Comparison of ENCODE assay signal across 8 cellular contexts in the genomic region with DNA sequence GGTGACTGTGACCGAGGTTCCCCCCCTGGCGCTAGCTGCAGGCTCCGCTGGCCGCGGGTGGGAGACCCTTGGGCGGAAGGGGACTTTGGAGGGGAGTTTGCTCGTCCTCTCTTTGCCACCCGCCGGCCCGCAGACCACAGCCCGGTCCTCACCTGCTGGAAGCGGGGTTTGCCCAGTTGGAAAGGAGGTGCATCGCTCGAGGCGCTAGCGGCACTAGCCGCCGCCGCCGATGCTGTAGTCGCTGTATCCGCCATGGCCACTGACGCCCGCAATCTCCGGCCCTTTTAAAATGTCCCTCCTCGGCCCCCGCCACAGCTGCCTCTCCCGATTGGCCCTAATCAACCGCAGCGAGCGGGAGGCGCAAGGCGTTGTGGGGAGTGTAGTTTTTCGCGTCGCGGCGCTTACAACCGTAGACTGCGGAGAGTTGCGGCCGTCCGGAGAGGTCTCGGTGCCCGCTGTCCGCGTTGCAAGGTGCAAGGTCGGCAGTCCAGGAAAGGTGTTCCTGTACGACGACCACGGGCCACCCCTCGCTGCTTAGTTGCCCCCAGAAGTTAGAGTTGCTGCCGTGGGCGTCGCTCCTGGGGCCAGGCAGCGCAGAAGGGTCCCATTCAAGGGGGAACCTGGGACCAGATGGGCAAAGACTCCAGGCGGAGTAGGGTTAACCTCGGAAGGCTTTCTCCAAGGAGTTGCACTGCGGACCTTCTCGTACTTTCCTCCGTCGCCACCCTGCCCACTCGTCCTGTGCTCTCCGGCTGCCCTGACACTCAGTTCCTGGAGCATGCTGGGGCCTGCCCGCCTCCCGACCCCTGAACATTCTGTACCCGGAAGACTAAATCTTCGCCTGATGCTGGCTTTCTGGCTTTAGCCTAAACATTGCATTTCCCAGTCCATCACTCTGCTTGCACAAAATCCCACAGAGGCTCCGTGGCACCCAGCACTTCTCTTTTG. TPM values are rescaled to one million over a fixed set of nuclear protein-coding genes. Genes with fewer than 3 reads are reported as not detected.
DNase-seq lines count a peak whose midpoint lies in the region; ATAC-seq and TF ChIP-seq lines count a peak whose summit lies in the region.

Gene SFXN5 (minus strand): TSS at position 261 of the 948 bp plus-strand sequence. CDS start 7 bp downstream, at position 254.

- H3K27me3 ChIP-seq in PC-9 (ENCODE audit: insufficient read depth, low read depth), result no peaks in the 10 kb centered on the region
- no peaks in the 10 kb centered on the region for H3K27me3 ChIP-seq in mucosa of stomach (ENCODE audit: control insufficient read depth, insufficient read depth, low read length)

- intact Hi-C loops in PC-9 (cut with micrococcal nuclease; ENCODE audit: unreplicated experiment), result loop anchor here (5.0 kb wide), 1 partner anchor 79 kb away; no protein-coding TSS in a partner anchor

- TF ChIP-seq CTCF in PC-9 (conservative IDR thresholded peaks at IDR 0.05), result peak; percentile 18; the same call in 1 of the 2 replicates

- no peaks in the 10 kb centered on the region for H3K9me3 ChIP-seq in PC-9 (ENCODE audit: insufficient read depth, low read depth)
- H3K9me3 ChIP-seq in mucosa of stomach (ENCODE audit: control insufficient read depth, low read length), result no peaks in the 10 kb centered on the region

- CTCF ChIA-PET in PC-9 (lab: Charles Lee), result interaction anchor here (0.5 to 0.7 kb wide), 3 partner anchors 60 to 786 kb away, joined by 3 to 11 read pairs (median 8); no protein-coding TSS in a partner anchor

- no peaks in the 10 kb centered on the region for H4K20me1 ChIP-seq in PC-9 (ENCODE audit: insufficient read depth)

- H3F3A ChIP-seq in PC-9 (ENCODE audit: insufficient read depth, low read depth), result no peaks in the 10 kb centered on the region

- H3K9me2 ChIP-seq in PC-9 (ENCODE audit: insufficient read depth), result no peaks in the 10 kb centered on the region

- peak; percentile 83 for TF ChIP-seq POLR2A in erythroblast (IDR thresholded peaks at IDR 0.05; ENCODE audit: low read length)

- peaks cover 11% of the 10 kb centered on the region for H3K4me1 ChIP-seq in PC-9 (replicated peaks; ENCODE audit: insufficient read depth)
- peaks cover 21% of the 10 kb centered on the region for H3K4me1 ChIP-seq in mucosa of stomach (ENCODE audit: control insufficient read depth, insufficient read depth, low read length)

- H3K27ac ChIP-seq in PC-9, result peak within 1 kb of the TSS; percentile 43

- peaks cover 24% of the 10 kb centered on the region for H3K79me2 ChIP-seq in PC-9 (ENCODE audit: low read depth)

- H3K4me3 ChIP-seq in Jurkat, Clone E6-1 (ENCODE audit: low read length), result peak within 1 kb of the TSS; percentile 75
- peak within 1 kb of the TSS; percentile 99 for H3K4me3 ChIP-seq in PC-9
- H3K4me3 ChIP-seq in mucosa of stomach (ENCODE audit: low read length), result peak within 1 kb of the TSS; percentile 94

- TSS peak; percentile 45 for BruUV-seq in PC-9 (replicated peaks; lab: Mats Ljungman, UMichigan)

- DNase-seq in DMS153 (lab: John Stamatoyannopoulos, UW), result peak; percentile 87
- peak; percentile 74 for DNase-seq in Jurkat, Clone E6-1 (ENCODE audit: low read depth, low spot score)
- peak; percentile 71 to 87 for DNase-seq in PC-9
- DNase-seq in activated T-cell treated with anti-CD3 and anti-CD28 coated beads, Interleukin-2, amount 50 U/mL, for 1 hour, result peak; percentile 86
- DNase-seq in erythroblast (lab: John Stamatoyannopoulos, UW), result peak; percentile 95 to 97
- DNase-seq in stimulated activated CD8-positive, alpha-beta memory T cell treated with anti-CD3 and anti-CD28 coated beads, Interleukin-7, amount 100 ng/mL, for 1 hour (ENCODE audit: low read depth in 2 of 2), result peak; percentile 73 to 78

- peak within 1 kb of the TSS; percentile 81 for H3K4me2 ChIP-seq in PC-9

- no peaks in the 10 kb centered on the region for H3K36me3 ChIP-seq in PC-9 (ENCODE audit: low read depth)
- no peaks in the 10 kb centered on the region for H3K36me3 ChIP-seq in mucosa of stomach (ENCODE audit: control insufficient read depth, insufficient read depth, low read length)

- ATAC-seq in GM21576 (IDR thresholded peaks at IDR 0.05; ENCODE audit: unreplicated experiment), result peak; percentile 80

- POLR2A ChIA-PET in PC-9 (lab: Charles Lee; ENCODE audit: unreplicated experiment), result interaction anchor here (0.6 to 0.7 kb wide), 2 partner anchors 161 to 1082 kb away, joined by 3 read pairs; partner anchors contain the start of gene PRADC1

- peak within 1 kb of the TSS; percentile 96 for H2AFZ ChIP-seq in PC-9

- peak within 1 kb of the TSS; percentile 73 for H3K9ac ChIP-seq in mucosa of stomach (ENCODE audit: low read length)

RNA-seq across cellular contexts. Expression of gene SFXN5, which starts in this region (rescaled TPM):
- 13.8 TPM for polyA plus RNA-seq in Jurkat, Clone E6-1 (2012; ENCODE audit: insufficient read depth, insufficient read length)
- 12.5 and 15.2 TPM in 2 replicates for total RNA-seq in PC-9 (2021)

Comparison
In these comparisons a context has a peak if more than half of its experiments do, and no peak if none do; other contexts are left out.
1. Peak in every context shown above with its lines: DNase-seq, ATAC-seq, H3K4me3 ChIP-seq and H3K27ac ChIP-seq.